8 cellular contexts compared by ENCODE assay signal in genomic region chr5:8184455-8185063, GRCh38.
DNase-seq lines count a peak whose midpoint lies in the region; ATAC-seq and TF ChIP-seq lines count a peak whose summit lies in the region.

No MANE protein-coding gene starts in this region.

- no peak overlapping the region for H3K4me3 ChIP-seq in PC-3 (ENCODE audit: low read length)
- no peak overlapping the region for H3K4me3 ChIP-seq in coronary artery

- H3K4me1 ChIP-seq in PC-3 (ENCODE audit: insufficient read depth, low read length), result peaks cover 8% of the 10 kb centered on the region

- H3K27ac Mint-ChIP-seq in nephron, result no peak overlapping the region

- no peaks in the 10 kb centered on the region for H3K36me3 ChIP-seq in PC-3 (ENCODE audit: low read depth, low read length)

- CTCF ChIA-PET in PC-3 (lab: Charles Lee), result no interaction called here

- peak; percentile 99 for TF ChIP-seq CTCF in PC-3 (conservative IDR thresholded peaks at IDR 0.05; ENCODE audit: low read depth, low read length)
- peak; percentile 24 for TF ChIP-seq CTCF in coronary artery (IDR thresholded peaks at IDR 0.05)
- peak; percentile 46 to 62 (median 52) for TF ChIP-seq CTCF in nephron (IDR thresholded peaks at IDR 0.05; ENCODE audit: unreplicated experiment in 3 of 3)

- H3K79me2 ChIP-seq in PC-3 (ENCODE audit: low read length), result no peaks in the 10 kb centered on the region

- no peak overlapping the region for H3K4me3 Mint-ChIP-seq in nephron

- H3K4me2 ChIP-seq in PC-3 (ENCODE audit: low read length), result no peak overlapping the region

- POLR2A ChIA-PET in PC-3 (lab: Charles Lee; ENCODE audit: unreplicated experiment), result no interaction called here

- H3K27me3 Mint-ChIP-seq in nephron (ENCODE audit: low read depth), result peaks cover 3% of the 10 kb centered on the region

- peaks cover 21% of the 10 kb centered on the region for H3K27me3 ChIP-seq in PC-3 (ENCODE audit: low read length)

- peak; percentile 75 for DNase-seq in DMS 273 (lab: John Stamatoyannopoulos, UW; ENCODE audit: unreplicated experiment)
- no peak for DNase-seq in DMS 273 treated with DMSO at 0.1 percent for 48 hours (lab: John Stamatoyannopoulos, UW)
- peak; percentile 74 for DNase-seq in PC-3
- DNase-seq in coronary artery (ENCODE audit: low spot score), result no peak
- DNase-seq in stimulated activated naive CD4-positive, alpha-beta T cell treated with Interleukin-2 at 50 U/mL for 16 hours (lab: John Stamatoyannopoulos, UW), result no peak

- H3K9me3 Mint-ChIP-seq in nephron, result no peaks in the 10 kb centered on the region

- H3K27ac ChIP-seq in PC-3 (ENCODE audit: low read length) (no peak overlapping the region), coronary artery (no peak overlapping the region)

- intact Hi-C loops in PC-3 (cut with micrococcal nuclease), result no loop called here

- no peaks in the 10 kb centered on the region for H4K20me1 ChIP-seq in PC-3 (ENCODE audit: low read length)

- H2AFZ ChIP-seq in PC-3 (ENCODE audit: low read length), result no peak overlapping the region

- BruUV-seq in PC-3 (replicated peaks; lab: Mats Ljungman, UMichigan), result no TSS peak

- no peaks in the 10 kb centered on the region for H3K9me3 ChIP-seq in PC-3 (ENCODE audit: low read length)

- ATAC-seq in GM19395 (IDR thresholded peaks at IDR 0.05; ENCODE audit: unreplicated experiment) (peak; percentile 96), HG03342 (IDR thresholded peaks at IDR 0.05; ENCODE audit: unreplicated experiment) (peak; percentile 97), PC-3 (no peak; the same call in 1 of the 2 replicates)

- H3K4me1 Mint-ChIP-seq in nephron, result peaks cover 4% of the 10 kb centered on the region

- no peaks in the 10 kb centered on the region for H3K36me3 Mint-ChIP-seq in nephron (ENCODE audit: low read depth)

- H3F3A ChIP-seq in PC-3 (ENCODE audit: low read length, unreplicated experiment), result no peaks in the 10 kb centered on the region

- 0 out of 2 replicates have a peak, but pooled peaks cover 3% of the 10 kb centered on the region for H3K9me2 ChIP-seq in PC-3 (replicated peaks; ENCODE audit: low read length)

- H3K9ac ChIP-seq in PC-3 (ENCODE audit: low read length), result no peak overlapping the region

Comparison
In these comparisons a context has a peak if more than half of its experiments do, and no peak if none do; other contexts are left out.
1. DNase-seq: peak in DMS 273 (single experiment) and PC-3 (single experiment); none in DMS 273 treated with DMSO at 0.1 percent for 48 hours (single experiment), coronary artery (single experiment) and stimulated activated naive CD4-positive, alpha-beta T cell treated with Interleukin-2 at 50 U/mL for 16 hours (single experiment).
2. CTCF ChIP-seq: peak in every context shown above with its lines; median percentile 99 in PC-3; 52 in nephron; 24 in coronary artery.